Comparison of ENCODE assay signal across 21 cellular contexts in genomic region chr4:163164110-163164509, GRCh38. TPM values are rescaled to one million over a fixed set of nuclear protein-coding genes. Genes with fewer than 3 reads are reported as not detected.
DNase-seq lines count a peak whose midpoint lies in the region; ATAC-seq, FAIRE-seq and TF ChIP-seq lines count a peak whose summit lies in the region.
"Had no signal": no experiment of that assay in that cellular context is flagged by ENCODE, and none has a peak within 500 bp of the region (broad histone marks: within the 10 kb centered on the region; RNA-seq: fewer than 3 reads in every experiment).

No MANE protein-coding gene starts in this region.

- CTCF ChIA-PET in GM12878 (lab: Yijun Ruan, JAX): interaction anchor here (1.0 to 1.5 kb wide), 2 partner anchors 18 to 383 kb away, joined by 3 to 4 read pairs; no protein-coding TSS in a partner anchor

- H3K9me3 ChIP-seq in DND-41 (ENCODE audit: insufficient read depth, low read length, severe bottlenecking) (no peaks in the 10 kb centered on the region), GM12878 (replicated peaks; ENCODE audit: control insufficient read depth, insufficient read depth, low read length) (no peaks in the 10 kb centered on the region)
- H3K9me3 ChIP-seq: prostate gland, upper lobe of left lung had no signal

- H3K9me3 Mint-ChIP-seq in nephron progenitor cell: no peaks in the 10 kb centered on the region
- H3K9me3 Mint-ChIP-seq: stimulated activated naive B cell treated with anti-CD40 and anti-IgM and Interleukin-4, amounts not matched to agents 10 μg/mL and 1 μg/mL and 100 μg/mL, for 72 hours had no signal

- no peaks in the 10 kb centered on the region for H3K27me3 Mint-ChIP-seq in nephron progenitor cell (ENCODE audit: low read depth, poor library complexity)
- H3K27me3 Mint-ChIP-seq: B cell; stimulated activated naive B cell treated with anti-CD40 and anti-IgM and Interleukin-4, amounts not matched to agents 10 μg/mL and 1 μg/mL and 100 μg/mL, for 72 hours; T-helper 17 cell had no signal

- no peak for TF ChIP-seq POLR2A in GM12878 (IDR thresholded peaks at IDR 0.05; ENCODE audit: low read depth, low read length)

- no peak overlapping the region for H3K27ac Mint-ChIP-seq in nephron progenitor cell
- H3K27ac Mint-ChIP-seq: B cell; stimulated activated naive B cell treated with anti-CD40 and anti-IgM and Interleukin-4, amounts not matched to agents 10 μg/mL and 1 μg/mL and 100 μg/mL, for 72 hours had no signal

- SMC1A ChIA-PET in GM12878 (lab: Charles Lee; ENCODE audit: uncharacterized antibody, unreplicated experiment): interaction anchor here (1.0 kb wide), 1 partner anchor 11 kb away, joined by 3 read pairs; no protein-coding TSS in a partner anchor

- peak overlapping the region; percentile 78; the same call in 1 of the 2 replicates for H3K4me2 ChIP-seq in DND-41 (ENCODE audit: insufficient read depth, low read length)
- peak overlapping the region; percentile 57; the same call in 1 of the 2 replicates for H3K4me2 ChIP-seq in KMS-11
- peak overlapping the region; percentile 94 for H3K4me2 ChIP-seq in GM12878 (ENCODE audit: control insufficient read depth, insufficient read depth)

- H3K79me2 ChIP-seq in DND-41 (ENCODE audit: insufficient read depth, low read length) (peaks cover 76% of the 10 kb centered on the region), KMS-11 (ENCODE audit: insufficient read depth, low read depth) (peaks cover 71% of the 10 kb centered on the region), GM12878 (ENCODE audit: control insufficient read depth, insufficient read depth, low read length) (peaks cover 54% of the 10 kb centered on the region)

- RAD21 ChIA-PET in GM12878 (lab: Charles Lee; ENCODE audit: unreplicated experiment): no interaction called here

- BruUV-seq in GM12878 (replicated peaks; lab: Mats Ljungman, UMichigan): no TSS peak

- ATAC-seq in DND-41 (ENCODE audit: insufficient read depth, low read depth) (no peak), GM12878 (no peak)
- ATAC-seq: Right ventricle myocardium inferior; stimulated activated naive B cell treated with anti-CD40 and anti-IgM and Interleukin-4, amounts not matched to agents 10 μg/mL and 1 μg/mL and 100 μg/mL, for 72 hours; T-helper 17 cell had no signal

- DNase-seq in DND-41 (no peak), GM12878 (ENCODE audit: low read depth, low spot score) (no peak), nephron progenitor cell (no peak), DMS 273 (lab: John Stamatoyannopoulos, UW; ENCODE audit: unreplicated experiment) (no peak), NCI-H526 (lab: John Stamatoyannopoulos, UW) (no peak)
- DNase-seq in stimulated activated CD4-positive, alpha-beta T cell treated with anti-CD3 and anti-CD28 coated beads, Interleukin-2, amount 100 ng/mL, for 48 hours: no peak
- DNase-seq in activated CD4-positive, alpha-beta T cell treated with anti-CD3 and anti-CD28 coated beads for 1 hour: no peak
- DNase-seq: activated effector memory CD4-positive, alpha-beta T cell treated with anti-CD3 and anti-CD28 coated beads, Interleukin-2, amount 50 U/mL, for 16 hours; DMS153; NCI-H1694 treated with DMSO at 0.1 percent for 48 hours; stimulated activated naive B cell treated with anti-CD40 and anti-IgM and Interleukin-4, amounts not matched to agents 10 μg/mL and 1 μg/mL and 100 μg/mL, for 72 hours; T-helper 17 cell; upper lobe of left lung; WERI-Rb-1 had no signal

- H3K4me1 ChIP-seq in DND-41 (ENCODE audit: insufficient read depth, low read length) (peaks cover 48% of the 10 kb centered on the region), KMS-11 (ENCODE audit: low read depth, poor library complexity, severe bottlenecking) (peaks cover 15% of the 10 kb centered on the region), GM12878 (ENCODE audit: control insufficient read depth, insufficient read depth, low read length) (0 out of 2 replicates have a peak, but pooled peaks cover 3% of the 10 kb centered on the region)

- H3K9ac ChIP-seq in DND-41 (ENCODE audit: low read depth, low read length) (no peak overlapping the region), KMS-11 (no peak overlapping the region), GM12878 (ENCODE audit: control insufficient read depth, insufficient read depth, low read length) (no peak overlapping the region)

- in situ Hi-C loops in GM12878 (cut with MboI): loop anchor here (10.0 to 25.0 kb wide), 2 partner anchors 331 to 1773 kb away; partner anchors contain the start of gene TMA16

- TF ChIP-seq CTCF in DND-41 (IDR thresholded peaks at IDR 0.05; ENCODE audit: borderline replicate concordance, extremely low read depth, low read length, poor library complexity, severe bottlenecking) (no peak), KMS-11 (conservative IDR thresholded peaks at IDR 0.05; ENCODE audit: low read depth, low read length) (no peak), GM12878 (IDR thresholded peaks at IDR 0.05 in 2 of 3, conservative IDR thresholded peaks at IDR 0.05 in 1 of 3; ENCODE audit: control insufficient read depth in 2 of 3, extremely low read depth in 1 of 3, insufficient read depth in 1 of 3, low read depth in 3 of 3, low read length in 3 of 3) (no peak), nephron progenitor cell (IDR thresholded peaks at IDR 0.05) (no peak)

- FAIRE-seq in GM12878 (lab: Jason Lieb, UNC): no peak
- FAIRE-seq: H54 had no signal

- no peak for TF ChIP-seq RAD21 in GM12878 (IDR thresholded peaks at IDR 0.05; ENCODE audit: insufficient read depth, low read depth, low read length)

- H3K27ac ChIP-seq in DND-41 (ENCODE audit: low read length) (no peak overlapping the region), KMS-11 (no peak overlapping the region), GM12878 (ENCODE audit: control insufficient read depth, insufficient read depth) (no peak overlapping the region)
- H3K27ac ChIP-seq: coronary artery, prostate gland, upper lobe of left lung, WERI-Rb-1 had no signal

- peaks cover 44% of the 10 kb centered on the region for H3K36me3 Mint-ChIP-seq in nephron progenitor cell (ENCODE audit: low read depth)

- H3K4me3 ChIP-seq in DND-41 (ENCODE audit: low read depth in 1 of 2, low read length in 2 of 2) (peak overlapping the region in 1 of 2 experiments; percentile 20; a peak in 1 of 4 replicates), KMS-11 (IDR thresholded peaks at IDR 0.05; ENCODE audit: insufficient read depth, low read depth, low read length) (no peak overlapping the region), GM12878 (no peak overlapping the region)
- H3K4me3 ChIP-seq: lung had no signal

- intact Hi-C loops in GM12878 (cut with micrococcal nuclease; ENCODE audit: unreplicated experiment): no loop called here

- 92% methylated on average over 4 of the region's 4 CpGs for WGBS in GM12878 (ENCODE audit: insufficient coverage, insufficient replicate concordance, low lambda C conversion rate, missing lambda C conversion rate)

- TF ChIP-seq EP300 in GM12878 (IDR thresholded peaks at IDR 0.05; ENCODE audit: borderline replicate concordance in 1 of 2, control insufficient read depth in 1 of 2, low read depth in 2 of 2, low read length in 2 of 2): no peak

- H3K27me3 ChIP-seq in DND-41 (ENCODE audit: insufficient read depth, low read length, poor library complexity) (no peaks in the 10 kb centered on the region), KMS-11 (ENCODE audit: insufficient read depth, low read depth) (no peaks in the 10 kb centered on the region), GM12878 (replicated peaks in 1 of 2; ENCODE audit: control insufficient read depth in 2 of 2, insufficient read depth in 2 of 2, low read length in 1 of 2) (no peaks in the 10 kb centered on the region)
- H3K27me3 ChIP-seq: upper lobe of left lung had no signal

- H4K20me1 ChIP-seq in DND-41 (ENCODE audit: insufficient read depth, low read length) (peaks cover 21% of the 10 kb centered on the region; the same call in 1 of the 2 replicates), KMS-11 (ENCODE audit: insufficient read depth) (no peaks in the 10 kb centered on the region; the same call in 1 of the 2 replicates), GM12878 (ENCODE audit: control insufficient read depth, insufficient read depth) (no peaks in the 10 kb centered on the region)

- H2AFZ ChIP-seq in DND-41 (ENCODE audit: low read depth, low read length) (no peak overlapping the region), KMS-11 (ENCODE audit: low read depth) (no peak overlapping the region), GM12878 (ENCODE audit: control insufficient read depth, low read depth, low read length) (no peak overlapping the region)

- H3K4me1 Mint-ChIP-seq in nephron progenitor cell: peaks cover 25% of the 10 kb centered on the region

- POLR2A ChIA-PET in GM12878 (lab: Charles Lee): no interaction called here

- peaks cover 49% of the 10 kb centered on the region for H3K36me3 ChIP-seq in DND-41 (ENCODE audit: insufficient read depth, low read length)
- peaks cover 16% of the 10 kb centered on the region; the same call in 1 of the 2 replicates for H3K36me3 ChIP-seq in KMS-11 (ENCODE audit: insufficient read depth)
- peaks cover 0 to 2% of the 10 kb centered on the region in 2 experiments; a peak in 1 of 4 replicates for H3K36me3 ChIP-seq in GM12878 (ENCODE audit: control insufficient read depth in 2 of 2, insufficient read depth in 2 of 2, low read length in 1 of 2)
- H3K36me3 ChIP-seq: prostate gland had no signal

- peak overlapping the region; percentile 61 for H3K4me3 Mint-ChIP-seq in nephron progenitor cell

RNA-seq across cellular contexts. Expression of gene NAF1, which starts 2.6 kb away (rescaled TPM):
- total RNA-seq in GM12878 (2013; cell fraction: nucleolus; rRNA removed): 38.8 and 44.1 TPM in 2 replicates
- 13.6 and 15.4 TPM in 2 replicates for total RNA-seq in GM12878 (2014; rRNA removed)
- 8.2 and 9.4 TPM in 2 replicates for total RNA-seq in GM12878 (2014; rRNA removed; fragmentation: Illumina TruSeq; extraction: Trizol)
- 19.3 and 22.2 TPM in 2 replicates for total RNA-seq in GM12878 (2021)
- 2.8 TPM for polyA plus RNA-seq in GM12878 (2011; ENCODE audit: low read depth)
- polyA plus RNA-seq in GM12878 (2011; rRNA removed): 9.1 and 10.4 TPM in 2 replicates
- 3.8 and 4.1 TPM in 2 replicates for polyA plus RNA-seq in GM12878 (2011; cell fraction: cytosol; rRNA removed)
- polyA plus RNA-seq in GM12878 (2011; cell fraction: nucleus; rRNA removed): 6.7 and 7.2 TPM in 2 replicates
- polyA plus RNA-seq in GM12878 (2012): 8.4 and 10.5 TPM in 2 replicates
- 12.7 and 14.8 TPM in 2 replicates for polyA plus RNA-seq in GM12878 (2014; fragmentation: Illumina TruSeq; extraction: Trizol)
- polyA plus RNA-seq in GM12878 (2014; fragmentation: Nextera tagmentation; extraction: Ambion mirVana): 1 to 10 TPM; 1.0 to 2.4 TPM
- polyA plus RNA-seq in GM12878 (2014; rRNA removed): 10.2 and 10.3 TPM in 2 replicates
- polyA plus RNA-seq in GM12878 (2016; fragmentation: Nextera tagmentation; extraction: Ambion mirVana): 1 to 10 TPM; 8.2 to 10.0 TPM
- 5.5 and 6.6 TPM in 2 replicates for polyA minus RNA-seq in GM12878 (2011; rRNA and poly(A)+ RNA removed)
- polyA minus RNA-seq in GM12878 (2011; cell fraction: cytosol; rRNA and poly(A)+ RNA removed): 4.1 and 6.9 TPM in 2 replicates
- polyA minus RNA-seq in GM12878 (2011; cell fraction: nucleus; rRNA and poly(A)+ RNA removed): 22.6 and 35.7 TPM in 2 replicates
